Comparison of ENCODE assay signal across 26 cellular contexts in genomic region chr5:158516521-158516920, GRCh38.
"Had no signal": no experiment of that assay in that cellular context is flagged by ENCODE, and none has a peak within 500 bp of the region (broad histone marks: within the 10 kb centered on the region; RNA-seq: fewer than 3 reads in every experiment).

No MANE protein-coding gene starts in this region.

- H3K4me3 ChIP-seq: colonic mucosa, esophagus squamous epithelium, gastrocnemius medialis, heart right ventricle, left lung, lower lobe of right lung had no signal

- H3K4me1 ChIP-seq: colonic mucosa, esophagus squamous epithelium, left lung, lower lobe of right lung had no signal

- ATAC-seq: effector memory CD8-positive, alpha-beta T cell; esophagus mucosa; gastrocnemius medialis; heart right ventricle; left cardiac atrium; left lung; left ventricle myocardium superior; lower lobe of right lung had no signal

- H3K27me3 ChIP-seq: colonic mucosa, esophagus squamous epithelium, gastrocnemius medialis, heart right ventricle, left lung had no signal

- FAIRE-seq: endometrium, islet of Langerhans, keratinocyte had no signal

- H3K27ac ChIP-seq: colonic mucosa, epithelial cell of prostate, esophagus squamous epithelium, gastrocnemius medialis, heart right ventricle, left lung, lower lobe of right lung had no signal

- H3K27ac Mint-ChIP-seq: dendritic cell treated with granulocyte-macrophage colony-stimulating factor and Interleukin-4, amounts not matched to agents 40 ng/mL and 50 ng/mL, for 4 days; effector memory CD8-positive, alpha-beta T cell; endodermal cell had no signal

- H3K36me3 ChIP-seq: colonic mucosa, esophagus squamous epithelium, gastrocnemius medialis, heart right ventricle, left lung, lower lobe of right lung had no signal

- H3K9me3 Mint-ChIP-seq: dendritic cell treated with granulocyte-macrophage colony-stimulating factor and Interleukin-4, amounts not matched to agents 40 ng/mL and 50 ng/mL, for 4 days; effector memory CD8-positive, alpha-beta T cell; endodermal cell had no signal

- DNase-seq: colonic mucosa; cortex of kidney; effector CD8-positive, alpha-beta T cell; effector memory CD8-positive, alpha-beta T cell; endodermal cell; erythroblast; esophagus squamous epithelium; foreskin fibroblast; foreskin melanocyte; gastrocnemius medialis; glutamatergic neuron; head of caudate nucleus; heart right ventricle; hippocampal formation; left cardiac atrium; left lung; left ventricle myocardium superior; lower lobe of right lung; mesendoderm; midbrain had no signal

- H3K4me3 Mint-ChIP-seq: dendritic cell treated with granulocyte-macrophage colony-stimulating factor and Interleukin-4, amounts not matched to agents 40 ng/mL and 50 ng/mL, for 4 days; effector memory CD8-positive, alpha-beta T cell; endodermal cell had no signal

- H3K9me3 ChIP-seq: colonic mucosa, esophagus squamous epithelium, gastrocnemius medialis, heart right ventricle, left lung, lower lobe of right lung had no signal

- H3K27me3 Mint-ChIP-seq: dendritic cell treated with granulocyte-macrophage colony-stimulating factor and Interleukin-4, amounts not matched to agents 40 ng/mL and 50 ng/mL, for 4 days; effector memory CD8-positive, alpha-beta T cell had no signal
